In genomic region chr15:28989239-28989830, GRCh38 we compare ENCODE assay signal across 1 cellular context.
TF ChIP-seq lines count a peak whose summit lies in the region.

No MANE protein-coding gene starts in this region.

TF ChIP-seq in H1, 55 proteins besides CTCF, POLR2A, EP300 and RAD21:
- TF ChIP-seq HDAC2 (IDR thresholded peaks at IDR 0.05; ENCODE audit: borderline replicate concordance in 1 of 2, low read depth in 2 of 2, low read length in 2 of 2) (0 out of 4 replicates have a peak, but pooled peaks of 1 of the 2 experiments have one; percentile 45), KDM1A (IDR thresholded peaks at IDR 0.05; ENCODE audit: borderline replicate concordance, low read length) (peak; percentile 93; the same call in 1 of the 2 replicates), SP1 (IDR thresholded peaks at IDR 0.05; ENCODE audit: low read depth, low read length) (no peak), ATF2 (IDR thresholded peaks at IDR 0.05; ENCODE audit: low read length) (no peak), CTBP2 (IDR thresholded peaks at IDR 0.05; ENCODE audit: borderline replicate concordance, insufficient read depth, insufficient read length, low read length) (no peak), SP4 (IDR thresholded peaks at IDR 0.05; ENCODE audit: low read length) (no peak), BRCA1 (IDR thresholded peaks at IDR 0.05; ENCODE audit: low read depth, low read length) (no peak), CEBPB (IDR thresholded peaks at IDR 0.05; ENCODE audit: low read depth, low read length) (no peak)
